In the genomic region with DNA sequence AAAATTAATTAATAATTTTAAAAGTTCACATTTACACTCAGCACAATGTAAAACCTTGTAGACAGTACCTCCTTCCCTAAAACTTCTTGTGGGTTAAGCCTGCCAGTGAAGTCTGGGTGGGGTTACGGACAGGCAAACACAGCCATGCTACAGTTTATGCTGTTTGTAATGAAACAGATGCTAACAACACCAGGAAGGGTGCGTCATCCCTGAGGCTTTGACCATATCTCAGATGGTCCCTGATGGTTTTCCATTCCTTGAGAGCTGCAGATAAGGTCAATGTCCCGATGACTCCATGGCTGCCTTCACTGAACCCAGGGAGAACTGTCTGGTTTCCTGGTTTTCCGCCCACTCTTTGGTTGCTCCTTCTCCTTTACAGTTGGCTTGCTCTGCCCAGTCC, we compare ENCODE assay signal across 21 cellular contexts. TPM values are rescaled to one million over a fixed set of nuclear protein-coding genes. Genes with fewer than 3 reads are reported as not detected.
DNase-seq lines count a peak whose midpoint lies in the region; ATAC-seq, FAIRE-seq and TF ChIP-seq lines count a peak whose summit lies in the region.
"Had no signal": no experiment of that assay in that cellular context is flagged by ENCODE, and none has a peak within 500 bp of the region (broad histone marks: within the 10 kb centered on the region; RNA-seq: fewer than 3 reads in every experiment).

No MANE protein-coding gene starts in this region.

- 79% methylated on average over 4 of the region's 4 CpGs for WGBS in esophagus muscularis mucosa

- DNase-seq in CD1c-positive myeloid dendritic cell (ENCODE audit: extremely low spot score) (peak; percentile 63), activated B cell treated with CpG ODN at 0.5 μM for 24 hours (no peak), foreskin fibroblast (peak; percentile 28 to 35), upper lobe of right lung (peak; percentile 9), esophagus muscularis mucosa (ENCODE audit: extremely low spot score) (no peak), GOT3 (lab: John Stamatoyannopoulos, UW) (no peak), HTR-8/SVneo (ENCODE audit: insufficient read length, low spot score) (no peak)
- DNase-seq: CD4-positive, CD25-positive, alpha-beta regulatory T cell; DMS53; HFFc6; MM.1S; NCI-H1417 treated with DMSO at 0.1 percent for 48 hours; NCI-H2029; NCI-H2171 treated with DMSO at 0.1 percent for 48 hours; NCI-H510A; NCI-H82; Peyer's patch; Right ventricle myocardium superior; SK-N-SH had no signal

- intact Hi-C loops in activated B cell treated with CpG ODN at 0.5 μM for 24 hours (cut with micrococcal nuclease) = no loop called here
- intact Hi-C loops in upper lobe of right lung (cut with DNase I) = no loop called here
- intact Hi-C loops in esophagus muscularis mucosa (cut with DNase I) = no loop called here

- H3K27me3 Mint-ChIP-seq in activated B cell treated with CpG ODN at 0.5 μM for 24 hours = no peaks in the 10 kb centered on the region

- H3K9me3 ChIP-seq in upper lobe of right lung (no peaks in the 10 kb centered on the region), esophagus muscularis mucosa (no peaks in the 10 kb centered on the region)
- H3K9me3 ChIP-seq: Peyer's patch, SK-N-SH had no signal

- H3K36me3 Mint-ChIP-seq in activated B cell treated with CpG ODN at 0.5 μM for 24 hours (ENCODE audit: low read depth) = no peaks in the 10 kb centered on the region

- CTCF ChIA-PET in activated B cell treated with CpG ODN at 0.5 μM for 24 hours (lab: Charles Lee) = no interaction called here

- ATAC-seq in activated B cell treated with CpG ODN at 0.5 μM for 24 hours (ENCODE audit: low read depth) (no peak), upper lobe of right lung (peak; percentile 53)

- no peak for TF ChIP-seq CTCF in activated B cell treated with CpG ODN at 0.5 μM for 24 hours (IDR thresholded peaks at IDR 0.05)
- TF ChIP-seq CTCF in foreskin fibroblast (IDR thresholded peaks at IDR 0.05; ENCODE audit: low read depth, low read length) = no peak
- no peak for TF ChIP-seq CTCF in upper lobe of right lung (IDR thresholded peaks at IDR 0.05)
- TF ChIP-seq CTCF in esophagus muscularis mucosa (IDR thresholded peaks at IDR 0.05) = no peak

- TF ChIP-seq POLR2A in esophagus muscularis mucosa (IDR thresholded peaks at IDR 0.05; ENCODE audit: low read depth) = no peak

- peak overlapping the region; percentile 2 for H3K27ac Mint-ChIP-seq in activated B cell treated with CpG ODN at 0.5 μM for 24 hours
- H3K27ac Mint-ChIP-seq: CD4-positive, CD25-positive, alpha-beta regulatory T cell; HFFc6 had no signal

- no peak overlapping the region for H3K4me3 ChIP-seq in foreskin fibroblast (ENCODE audit: low read depth in 1 of 2, low read length in 2 of 2)
- H3K4me3 ChIP-seq in upper lobe of right lung = no peak overlapping the region
- H3K4me3 ChIP-seq in esophagus muscularis mucosa = no peak overlapping the region
- H3K4me3 ChIP-seq: Peyer's patch had no signal

- FAIRE-seq in HTR-8/SVneo (lab: Jason Lieb, UNC) = no peak
- FAIRE-seq: GM12891, H1 had no signal

- H3K9me3 Mint-ChIP-seq in activated B cell treated with CpG ODN at 0.5 μM for 24 hours = no peaks in the 10 kb centered on the region
- H3K9me3 Mint-ChIP-seq: HFFc6 had no signal

- H3K36me3 ChIP-seq in upper lobe of right lung = no peaks in the 10 kb centered on the region
- no peaks in the 10 kb centered on the region for H3K36me3 ChIP-seq in esophagus muscularis mucosa
- H3K36me3 ChIP-seq: Peyer's patch had no signal

- no peak overlapping the region for H3K4me3 Mint-ChIP-seq in activated B cell treated with CpG ODN at 0.5 μM for 24 hours
- H3K4me3 Mint-ChIP-seq: CD4-positive, CD25-positive, alpha-beta regulatory T cell; HFFc6 had no signal

- no peak for TF ChIP-seq EP300 in esophagus muscularis mucosa (IDR thresholded peaks at IDR 0.05)

- H3K27ac ChIP-seq in upper lobe of right lung (no peak overlapping the region), esophagus muscularis mucosa (replicated peaks in 1 of 4) (no peak overlapping the region)
- H3K27ac ChIP-seq: Peyer's patch had no signal

- POLR2A ChIA-PET in activated B cell treated with CpG ODN at 0.5 μM for 24 hours (lab: Charles Lee) = no interaction called here

- peaks cover 41% of the 10 kb centered on the region for H3K4me1 Mint-ChIP-seq in activated B cell treated with CpG ODN at 0.5 μM for 24 hours
- H3K4me1 Mint-ChIP-seq: CD4-positive, CD25-positive, alpha-beta regulatory T cell had no signal

- H3K4me1 ChIP-seq in upper lobe of right lung = peaks cover 11% of the 10 kb centered on the region
- H3K4me1 ChIP-seq in esophagus muscularis mucosa = peaks cover 13 to 33% (median 27%) of the 10 kb centered on the region in 4 donors

- peaks cover 3% of the 10 kb centered on the region for H3K27me3 ChIP-seq in upper lobe of right lung
- peaks cover 0 to 5% (median 0%) of the 10 kb centered on the region in 4 donors for H3K27me3 ChIP-seq in esophagus muscularis mucosa
- H3K27me3 ChIP-seq: Peyer's patch had no signal

RNA-seq across cellular contexts. Expression of gene GAS7, which starts 29.1 kb away (rescaled TPM):
- total RNA-seq in activated B cell treated with CpG ODN at 0.5 μM for 24 hours (39.8 and 44.2 TPM in 2 replicates), upper lobe of right lung (50.6 TPM), esophagus muscularis mucosa (100 to 1,000 TPM in 1 of 4 donors, 10 to 100 TPM in 3; 77.3 to 124 (median 86.7) TPM)

Comparison
In these comparisons a context has a peak if more than half of its experiments do, and no peak if none do; other contexts are left out.
1. DNase-seq: peak in CD1c-positive myeloid dendritic cell (single experiment), foreskin fibroblast (2 of 2) and upper lobe of right lung (single experiment); none in activated B cell treated with CpG ODN at 0.5 μM for 24 hours (single experiment), esophagus muscularis mucosa (single experiment), GOT3 (single experiment) and HTR-8/SVneo (single experiment).